ENCODE assay signal across 12 cellular contexts in genomic region chr15:37093480-37094410, GRCh38. TPM values are rescaled to one million over a fixed set of nuclear protein-coding genes. Genes with fewer than 3 reads are reported as not detected.
DNase-seq lines count a peak whose midpoint lies in the region; ATAC-seq and TF ChIP-seq lines count a peak whose summit lies in the region.
"Had no signal": no experiment of that assay in that cellular context is flagged by ENCODE, and none has a peak within 500 bp of the region (broad histone marks: within the 10 kb centered on the region; RNA-seq: fewer than 3 reads in every experiment).

No MANE protein-coding gene starts in this region.

- peaks cover 91% of the 10 kb centered on the region for H3K79me2 ChIP-seq in smooth muscle cell (ENCODE audit: low read depth)

- DNase-seq in HT1080 (ENCODE audit: low read depth) (peak; percentile 42), astrocyte of the spinal cord (ENCODE audit: low read depth, low spot score) (peak; percentile 76), smooth muscle cell (lab: John Stamatoyannopoulos, UW; ENCODE audit: unreplicated experiment) (no peak), NOMO-1 treated with dmso at 0.1 percent for 144 hours (lab: John Stamatoyannopoulos, UW; ENCODE audit: unreplicated experiment) (no peak), inferior parietal cortex (ENCODE audit: extremely low spot score) (no peak)
- DNase-seq: NCI-H2107, SJCRH30 had no signal

- H3K4me3 ChIP-seq in astrocyte of the spinal cord (ENCODE audit: low read depth, low read length) (peak overlapping the region; percentile 93), iPS-18c (ENCODE audit: insufficient read depth, low read depth, low read length) (peak overlapping the region; percentile 21; the same call in 1 of the 2 replicates), smooth muscle cell (peak overlapping the region; percentile 96)
- H3K4me3 ChIP-seq: SJCRH30 had no signal

- peaks cover 56% of the 10 kb centered on the region for H4K20me1 ChIP-seq in smooth muscle cell (ENCODE audit: low read depth)

- peaks cover 12% of the 10 kb centered on the region for H3K36me3 ChIP-seq in smooth muscle cell (ENCODE audit: low read depth)

- H3K9me3 ChIP-seq in iPS-18c (ENCODE audit: control insufficient read depth, insufficient read depth, low read length) = no peaks in the 10 kb centered on the region
- no peaks in the 10 kb centered on the region for H3K9me3 ChIP-seq in smooth muscle cell (replicated peaks; ENCODE audit: low read depth)
- H3K9me3 ChIP-seq: SJCRH30 had no signal

- H3K4me2 ChIP-seq in smooth muscle cell = peak overlapping the region; percentile 99

- no peaks in the 10 kb centered on the region for H3K27me3 ChIP-seq in smooth muscle cell (ENCODE audit: low read depth)
- H3K27me3 ChIP-seq: SJCRH30 had no signal

- no peak for TF ChIP-seq CTCF in astrocyte of the spinal cord (IDR thresholded peaks at IDR 0.05; ENCODE audit: low read depth, low read length)
- TF ChIP-seq CTCF in smooth muscle cell (IDR thresholded peaks at IDR 0.05; ENCODE audit: borderline replicate concordance, insufficient read depth, poor library complexity, severe bottlenecking) = no peak

- ATAC-seq in GM18511 (IDR thresholded peaks at IDR 0.05; ENCODE audit: unreplicated experiment) (no peak), HG03135 (IDR thresholded peaks at IDR 0.05; ENCODE audit: unreplicated experiment) (no peak)
- ATAC-seq: HepG2 had no signal

- 48% methylated on average over 12 of the region's 12 CpGs for WGBS in smooth muscle cell (ENCODE audit: low lambda C conversion rate)

- peaks cover 33% of the 10 kb centered on the region for H3K4me1 ChIP-seq in smooth muscle cell (ENCODE audit: low read depth)
- H3K4me1 ChIP-seq: SJCRH30 had no signal

- no peak overlapping the region for H2AFZ ChIP-seq in smooth muscle cell (ENCODE audit: low read depth)

- peak overlapping the region; percentile 87 for H3K27ac ChIP-seq in smooth muscle cell (ENCODE audit: low read depth)
- H3K27ac ChIP-seq: SJCRH30 had no signal

- H3K9ac ChIP-seq in smooth muscle cell (ENCODE audit: low read depth) = peak overlapping the region; percentile 4

- in situ Hi-C loops in astrocyte of the spinal cord (cut with HindIII; ENCODE audit: low sequenced_read_pairs) = no loop called here

- H3F3A ChIP-seq in smooth muscle cell (ENCODE audit: low read depth) = peaks cover 12% of the 10 kb centered on the region

RNA-seq across cellular contexts. Expression of gene MEIS2, which starts 6.6 kb away (rescaled TPM):
- total RNA-seq in HT1080 (2014; rRNA removed; shearing (Covaris generic)) = 17.1 and 31.0 TPM in 2 replicates
- polyA plus RNA-seq in HT1080 (2015; cell fraction: cytosol; rRNA removed) = 13.7 and 15.0 TPM in 2 replicates
- 18.0 and 19.6 TPM in 2 replicates for polyA plus RNA-seq in HT1080 (2015; cell fraction: nucleus; rRNA removed)
- total RNA-seq in smooth muscle cell = 18.8 and 33.4 TPM in 2 replicates
- polyA plus RNA-seq in smooth muscle cell = 13.0 and 16.7 TPM in 2 replicates
- total RNA-seq: activated CD8-positive, alpha-beta memory T cell treated with anti-CD3 and anti-CD28 coated beads for 36 hours had no signal

Comparison
In these comparisons a context has a peak if more than half of its experiments do, and no peak if none do; other contexts are left out.
1. DNase-seq: peak in HT1080 (single experiment) and astrocyte of the spinal cord (single experiment); none in smooth muscle cell (single experiment), NOMO-1 treated with dmso at 0.1 percent for 144 hours (single experiment) and inferior parietal cortex (single experiment).
2. H3K4me3 ChIP-seq: peak in every context shown above with its lines; median percentile 96 in smooth muscle cell; 93 in astrocyte of the spinal cord; 21 in iPS-18c.